In genomic region chr18:36412778-36413177, GRCh38 we compare ENCODE assay signal across 11 cellular contexts.
DNase-seq lines count a peak whose midpoint lies in the region; ATAC-seq, FAIRE-seq and TF ChIP-seq lines count a peak whose summit lies in the region.
"Had no signal": no experiment of that assay in that cellular context is flagged by ENCODE, and none has a peak within 500 bp of the region (broad histone marks: within the 10 kb centered on the region; RNA-seq: fewer than 3 reads in every experiment).

No MANE protein-coding gene starts in this region.

- H3K4me3 ChIP-seq in keratinocyte (ENCODE audit: control insufficient read depth in 2 of 3, extremely low read depth in 1 of 3, insufficient read depth in 2 of 3, low read depth in 1 of 3, low read length in 3 of 3), result no peak overlapping the region
- H3K4me3 ChIP-seq: dorsolateral prefrontal cortex had no signal

- no peaks in the 10 kb centered on the region for H3K36me3 Mint-ChIP-seq in Calu3 (ENCODE audit: insufficient read depth, unreplicated experiment)
- H3K36me3 Mint-ChIP-seq in activated T-helper 2 cell treated with anti-CD3 and anti-CD28 coated beads, Interferon-gamma antibody, Interleukin-2, Interleukin-4, amounts not matched to agents 10 μg/mL and 5 μg/mL and 100 μg/mL, durations not matched to agents 14 hours and 24 hours and 36 hours (ENCODE audit: low read depth), result no peaks in the 10 kb centered on the region
- no peaks in the 10 kb centered on the region for H3K36me3 Mint-ChIP-seq in activated CD8-positive, alpha-beta T cell treated with anti-CD3 and anti-CD28 coated beads for 36 hours (ENCODE audit: low read depth)

- TF ChIP-seq CTCF in Calu3 (IDR thresholded peaks at IDR 0.05; ENCODE audit: unreplicated experiment) (no peak), keratinocyte (optimal IDR thresholded peaks at IDR 0.05 in 1 of 3, IDR thresholded peaks at IDR 0.05 in 1 of 3, conservative IDR thresholded peaks at IDR 0.05 in 1 of 3; ENCODE audit: extremely low read depth in 1 of 3, insufficient read depth in 2 of 3, low read length in 3 of 3) (peak; percentile 62 to 69 (median 65))
- TF ChIP-seq CTCF in activated CD8-positive, alpha-beta T cell treated with anti-CD3 and anti-CD28 coated beads for 36 hours (IDR thresholded peaks at IDR 0.05), result no peak

- no TSS peak for BruUV-seq in Calu3 (replicated peaks; lab: Mats Ljungman, UMichigan)

- POLR2A ChIA-PET in HEK293T (lab: Yijun Ruan, JAX), result interaction anchor here (1.8 kb wide), 1 partner anchor 115 kb away, joined by 4 read pairs; the partner anchor contains the start of gene FHOD3
- POLR2A ChIA-PET in activated CD8-positive, alpha-beta T cell treated with anti-CD3 and anti-CD28 coated beads for 36 hours (lab: Charles Lee), result no interaction called here

- H3K4me1 ChIP-seq in keratinocyte (ENCODE audit: control insufficient read depth, extremely low read depth, insufficient read depth, low read length), result peaks cover 4% of the 10 kb centered on the region

- H3K79me2 ChIP-seq in keratinocyte (ENCODE audit: control insufficient read depth, insufficient read depth, low read length), result no peaks in the 10 kb centered on the region

- H3K9ac ChIP-seq in keratinocyte (ENCODE audit: control insufficient read depth, extremely low read depth, insufficient read depth, low read length), result no peak overlapping the region

- no peaks in the 10 kb centered on the region for H3K9me3 Mint-ChIP-seq in Calu3 (ENCODE audit: low read depth, unreplicated experiment)
- no peaks in the 10 kb centered on the region for H3K9me3 Mint-ChIP-seq in activated T-helper 2 cell treated with anti-CD3 and anti-CD28 coated beads, Interferon-gamma antibody, Interleukin-2, Interleukin-4, amounts not matched to agents 10 μg/mL and 5 μg/mL and 100 μg/mL, durations not matched to agents 14 hours and 24 hours and 36 hours
- H3K9me3 Mint-ChIP-seq in activated CD8-positive, alpha-beta T cell treated with anti-CD3 and anti-CD28 coated beads for 36 hours, result no peaks in the 10 kb centered on the region

- H3K4me2 ChIP-seq in keratinocyte (ENCODE audit: control insufficient read depth, extremely low read depth, insufficient read depth, low read depth, low read length), result no peak overlapping the region

- CTCF ChIA-PET in Calu3 (lab: Charles Lee), result interaction anchor here (1.5 kb wide), 1 partner anchor 50 kb away, joined by 3 read pairs; no protein-coding TSS in a partner anchor
- CTCF ChIA-PET in HEK293T (lab: Yijun Ruan, JAX), result interaction anchor here (0.8 to 1.8 kb wide), 9 partner anchors 9 to 426 kb away, joined by 3 to 9 read pairs (median 4); partner anchors contain the start of gene FHOD3
- CTCF ChIA-PET in activated CD8-positive, alpha-beta T cell treated with anti-CD3 and anti-CD28 coated beads for 36 hours (lab: Charles Lee), result interaction anchor here (1.1 to 1.7 kb wide), 2 partner anchors 8 to 13 kb away, joined by 3 to 6 read pairs; no protein-coding TSS in a partner anchor

- H3K27ac ChIP-seq in keratinocyte (ENCODE audit: control insufficient read depth, insufficient read depth, low read length), result no peak overlapping the region
- H3K27ac ChIP-seq: dorsolateral prefrontal cortex had no signal

- no peaks in the 10 kb centered on the region for H3K27me3 ChIP-seq in keratinocyte (ENCODE audit: control insufficient read depth, extremely low read depth, insufficient read depth, low read length)
- H3K27me3 ChIP-seq: dorsolateral prefrontal cortex had no signal

- dilution Hi-C loops in keratinocyte (cut with MboI; ENCODE audit: extremely low pct_ligation_motif_present, low sequenced_read_pairs), result no loop called here

- no peaks in the 10 kb centered on the region for H3K9me1 ChIP-seq in keratinocyte (ENCODE audit: control insufficient read depth, extremely low read depth, insufficient read depth, low read length)

- H4K20me1 ChIP-seq in keratinocyte (ENCODE audit: control insufficient read depth, extremely low read depth, insufficient read depth, low read length), result no peaks in the 10 kb centered on the region

- H3K36me3 ChIP-seq in keratinocyte (ENCODE audit: control insufficient read depth in 2 of 2, extremely low read depth in 1 of 2, insufficient read depth in 2 of 2, low read length in 2 of 2), result no peaks in the 10 kb centered on the region

- no peak overlapping the region for H3K4me3 Mint-ChIP-seq in Calu3 (ENCODE audit: low read depth, unreplicated experiment)
- H3K4me3 Mint-ChIP-seq in activated T-helper 2 cell treated with anti-CD3 and anti-CD28 coated beads, Interferon-gamma antibody, Interleukin-2, Interleukin-4, amounts not matched to agents 10 μg/mL and 5 μg/mL and 100 μg/mL, durations not matched to agents 14 hours and 24 hours and 36 hours (ENCODE audit: low read depth), result no peak overlapping the region
- no peak overlapping the region for H3K4me3 Mint-ChIP-seq in activated CD8-positive, alpha-beta T cell treated with anti-CD3 and anti-CD28 coated beads for 36 hours

- H3K27ac Mint-ChIP-seq in Calu3 (ENCODE audit: unreplicated experiment), result no peak overlapping the region
- no peak overlapping the region for H3K27ac Mint-ChIP-seq in activated T-helper 2 cell treated with anti-CD3 and anti-CD28 coated beads, Interferon-gamma antibody, Interleukin-2, Interleukin-4, amounts not matched to agents 10 μg/mL and 5 μg/mL and 100 μg/mL, durations not matched to agents 14 hours and 24 hours and 36 hours
- no peak overlapping the region for H3K27ac Mint-ChIP-seq in activated CD8-positive, alpha-beta T cell treated with anti-CD3 and anti-CD28 coated beads for 36 hours

- no peaks in the 10 kb centered on the region for H3K4me1 Mint-ChIP-seq in Calu3 (ENCODE audit: low read depth, unreplicated experiment)
- no peaks in the 10 kb centered on the region for H3K4me1 Mint-ChIP-seq in activated T-helper 2 cell treated with anti-CD3 and anti-CD28 coated beads, Interferon-gamma antibody, Interleukin-2, Interleukin-4, amounts not matched to agents 10 μg/mL and 5 μg/mL and 100 μg/mL, durations not matched to agents 14 hours and 24 hours and 36 hours (ENCODE audit: low read depth)
- no peaks in the 10 kb centered on the region for H3K4me1 Mint-ChIP-seq in activated CD8-positive, alpha-beta T cell treated with anti-CD3 and anti-CD28 coated beads for 36 hours (ENCODE audit: low read depth)

- intact Hi-C loops in Calu3 (cut with micrococcal nuclease; ENCODE audit: unreplicated experiment), result loop anchor here (5.0 kb wide), 1 partner anchor 115 kb away; the partner anchor contains the start of gene FHOD3
- intact Hi-C loops in activated T-helper 2 cell treated with anti-CD3 and anti-CD28 coated beads, Interferon-gamma antibody, Interleukin-2, Interleukin-4, amounts not matched to agents 10 μg/mL and 5 μg/mL and 100 μg/mL, durations not matched to agents 14 hours and 24 hours and 36 hours (cut with micrococcal nuclease), result no loop called here
- intact Hi-C loops in activated CD8-positive, alpha-beta T cell treated with anti-CD3 and anti-CD28 coated beads for 36 hours (cut with micrococcal nuclease), result no loop called here

- no peak for FAIRE-seq in keratinocyte (lab: Jason Lieb, UNC)

- no peaks in the 10 kb centered on the region for H3K27me3 Mint-ChIP-seq in Calu3 (ENCODE audit: unreplicated experiment)
- no peaks in the 10 kb centered on the region for H3K27me3 Mint-ChIP-seq in activated T-helper 2 cell treated with anti-CD3 and anti-CD28 coated beads, Interferon-gamma antibody, Interleukin-2, Interleukin-4, amounts not matched to agents 10 μg/mL and 5 μg/mL and 100 μg/mL, durations not matched to agents 14 hours and 24 hours and 36 hours (ENCODE audit: low read depth)
- no peaks in the 10 kb centered on the region for H3K27me3 Mint-ChIP-seq in activated CD8-positive, alpha-beta T cell treated with anti-CD3 and anti-CD28 coated beads for 36 hours

- ATAC-seq in SK-N-SH treated with all-trans-retinoic acid at 6 μM for 48 hours (peak; percentile 83), GM18907 (IDR thresholded peaks at IDR 0.05; ENCODE audit: unreplicated experiment) (no peak), GM18519 (IDR thresholded peaks at IDR 0.05; ENCODE audit: low FRiP score, unreplicated experiment) (no peak)
- no peak for ATAC-seq in activated CD8-positive, alpha-beta T cell treated with anti-CD3 and anti-CD28 coated beads for 36 hours
- ATAC-seq: stimulated activated naive CD8-positive, alpha-beta T cell treated with anti-CD3 and anti-CD28 coated beads, Interleukin-15, Interleukin-2, amounts not matched to agents 100 U/mL and 50 U/mL, for 24 hours had no signal

- no peaks in the 10 kb centered on the region for H3K9me3 ChIP-seq in keratinocyte (ENCODE audit: control insufficient read depth, low read depth, low read length)

- DNase-seq in Calu3 (peak; percentile 37), HEK293T (ENCODE audit: extremely low spot score) (peak; percentile 71), keratinocyte (ENCODE audit: low read depth, low spot score) (no peak)
- no peak for DNase-seq in activated T-helper 2 cell treated with anti-CD3 and anti-CD28 coated beads, Interferon-gamma antibody, Interleukin-2, Interleukin-4, amounts not matched to agents 10 μg/mL and 5 μg/mL and 100 μg/mL, durations not matched to agents 14 hours and 24 hours and 36 hours (ENCODE audit: low spot score)
- DNase-seq in activated CD8-positive, alpha-beta T cell treated with anti-CD3 and anti-CD28 coated beads for 36 hours, result no peak
- DNase-seq: dorsolateral prefrontal cortex; nucleus accumbens; stimulated activated naive CD8-positive, alpha-beta T cell treated with anti-CD3 and anti-CD28 coated beads, Interleukin-15, Interleukin-2, amounts not matched to agents 100 U/mL and 50 U/mL, for 24 hours had no signal

- H2AFZ ChIP-seq in keratinocyte (ENCODE audit: control insufficient read depth, low read length), result no peak overlapping the region

TF ChIP-seq in HEK293T, 16 proteins besides CTCF, POLR2A, EP300 and RAD21:
- TF ChIP-seq CTBP1 (IDR thresholded peaks at IDR 0.05; ENCODE audit: borderline replicate concordance) (no peak), ZNF384 (IDR thresholded peaks at IDR 0.05) (no peak), FOXA1 (IDR thresholded peaks at IDR 0.05) (no peak), SP1 (IDR thresholded peaks at IDR 0.05) (no peak), LEF1 (IDR thresholded peaks at IDR 0.05; ENCODE audit: borderline replicate concordance) (no peak)

TF ChIP-seq in SK-N-SH treated with all-trans-retinoic acid at 6 μM for 48 hours, 23 proteins besides CTCF, POLR2A, EP300 and RAD21 (continues in another document):
- no peak for TF ChIP-seq PATZ1 (CRISPR knock-in tag; IDR thresholded peaks at IDR 0.05; ENCODE audit: borderline replicate concordance)

Comparison
In these comparisons a context has a peak if more than half of its experiments do, and no peak if none do; other contexts are left out.
1. DNase-seq: peak in Calu3 (single experiment) and HEK293T (single experiment); none in keratinocyte (single experiment), activated T-helper 2 cell treated with anti-CD3 and anti-CD28 coated beads, Interferon-gamma antibody, Interleukin-2, Interleukin-4, amounts not matched to agents 10 μg/mL and 5 μg/mL and 100 μg/mL, durations not matched to agents 14 hours and 24 hours and 36 hours (single experiment) and activated CD8-positive, alpha-beta T cell treated with anti-CD3 and anti-CD28 coated beads for 36 hours (single experiment).
2. CTCF ChIP-seq: peak in keratinocyte (3 of 3); none in Calu3 (single experiment) and activated CD8-positive, alpha-beta T cell treated with anti-CD3 and anti-CD28 coated beads for 36 hours (single experiment).